ENCODE assay signal across 32 cellular contexts in genomic region chr20:46917155-46917554, GRCh38. TPM values are rescaled to one million over a fixed set of nuclear protein-coding genes. Genes with fewer than 3 reads are reported as not detected.
"Had no signal": no experiment of that assay in that cellular context is flagged by ENCODE, and none has a peak within 500 bp of the region (broad histone marks: within the 10 kb centered on the region; RNA-seq: fewer than 3 reads in every experiment).

No MANE protein-coding gene starts in this region.

- H3K9me3 ChIP-seq: suprapubic skin, testis, transverse colon, upper lobe of right lung, uterus had no signal

- H3K9me3 Mint-ChIP-seq: natural killer cell; stimulated activated naive CD8-positive, alpha-beta T cell treated with anti-CD3 and anti-CD28 coated beads, Interleukin-15, amount 100 ng/mL, for 72 hours had no signal

- H3K27ac ChIP-seq: neural progenitor cell, ovary, parathyroid adenoma, psoas muscle, skin epidermis, spleen, suprapubic skin, testis, tibial artery, transverse colon, upper lobe of right lung, uterus had no signal

- H3K4me2 ChIP-seq: neural progenitor cell, smooth muscle cell had no signal

- H3K27me3 Mint-ChIP-seq: progenitor cell of endocrine pancreas; stimulated activated naive CD8-positive, alpha-beta T cell treated with anti-CD3 and anti-CD28 coated beads, Interleukin-15, amount 100 ng/mL, for 72 hours; type B pancreatic cell had no signal

- H2AFZ ChIP-seq: neural progenitor cell, parathyroid adenoma had no signal

- H3K4me3 ChIP-seq: neural progenitor cell, ovary, psoas muscle, skin epidermis, smooth muscle cell, spleen, suprapubic skin, testis, tibial artery, transverse colon, upper lobe of right lung, uterus had no signal

- H3K4me3 Mint-ChIP-seq: natural killer cell; nephron; neural progenitor cell; stimulated activated memory B cell treated with anti-CD40 and anti-IgM and Interleukin-4, amounts not matched to agents 10 μg/mL and 1 μg/mL and 100 μg/mL, for 72 hours; stimulated activated naive CD8-positive, alpha-beta T cell treated with anti-CD3 and anti-CD28 coated beads, Interleukin-15, amount 100 ng/mL, for 72 hours; type B pancreatic cell had no signal

- ATAC-seq: natural killer cell; psoas muscle; right cardiac atrium; sciatic nerve; stimulated activated memory B cell treated with anti-CD40 and anti-IgM and Interleukin-4, amounts not matched to agents 10 μg/mL and 1 μg/mL and 100 μg/mL, for 72 hours; stimulated activated naive CD8-positive, alpha-beta T cell treated with anti-CD3 and anti-CD28 coated beads, Interleukin-15, amount 100 ng/mL, for 72 hours; stimulated activated naive CD8-positive, alpha-beta T cell treated with anti-CD3 and anti-CD28 coated beads, Interleukin-15, Interleukin-2, amounts not matched to agents 100 U/mL and 50 U/mL, for 24 hours; upper lobe of right lung had no signal

- H3K4me1 Mint-ChIP-seq: natural killer cell; neural progenitor cell; stimulated activated memory B cell treated with anti-CD40 and anti-IgM and Interleukin-4, amounts not matched to agents 10 μg/mL and 1 μg/mL and 100 μg/mL, for 72 hours; stimulated activated naive CD8-positive, alpha-beta T cell treated with anti-CD3 and anti-CD28 coated beads, Interleukin-15, amount 100 ng/mL, for 72 hours had no signal

- H3K36me3 ChIP-seq: neural progenitor cell, ovary, spleen, suprapubic skin, tibial artery, transverse colon, upper lobe of right lung, uterus had no signal

- H3K36me3 Mint-ChIP-seq: natural killer cell; neural progenitor cell; stimulated activated memory B cell treated with anti-CD40 and anti-IgM and Interleukin-4, amounts not matched to agents 10 μg/mL and 1 μg/mL and 100 μg/mL, for 72 hours had no signal

- H3K9ac ChIP-seq: neural progenitor cell, parathyroid adenoma had no signal

- H3K27ac Mint-ChIP-seq: natural killer cell; progenitor cell of endocrine pancreas; stimulated activated memory B cell treated with anti-CD40 and anti-IgM and Interleukin-4, amounts not matched to agents 10 μg/mL and 1 μg/mL and 100 μg/mL, for 72 hours; stimulated activated naive CD8-positive, alpha-beta T cell treated with anti-CD3 and anti-CD28 coated beads, Interleukin-15, amount 100 ng/mL, for 72 hours; type B pancreatic cell had no signal

- H3K4me1 ChIP-seq: neural progenitor cell, psoas muscle, spleen, tibial artery, upper lobe of right lung, uterus had no signal

- DNase-seq: natural killer cell; occipital lobe; ovary; posterior cingulate gyrus; psoas muscle; right cardiac atrium; spleen; stimulated activated CD4-positive, alpha-beta T cell treated with anti-CD3 and anti-CD28 coated beads, Interleukin-12 subunit alpha, Interleukin-12 subunit beta, amount 100 ng/mL, for 4 hours; stimulated activated CD4-positive, alpha-beta T cell treated with anti-CD3 and anti-CD28 coated beads, Interleukin-1b, Interleukin-23, amount 100 ng/mL, for 48 hours; stimulated activated CD4-positive, alpha-beta T cell treated with anti-CD3 and anti-CD28 coated beads, Interleukin-4, amount 100 ng/mL, for 1 hour; stimulated activated CD4-positive, alpha-beta T cell treated with anti-CD3 and anti-CD28 coated beads, Interleukin-4, amount 100 ng/mL, for 4 hours; stimulated activated CD8-positive, alpha-beta memory T cell treated with anti-CD3 and anti-CD28 coated beads, Interleukin-4, amount 100 ng/mL, for 48 hours; stimulated activated naive CD4-positive, alpha-beta T cell; stimulated activated naive CD8-positive, alpha-beta T cell treated with anti-CD3 and anti-CD28 coated beads, Interleukin-15, amount 100 ng/mL, for 72 hours; stimulated activated naive CD8-positive, alpha-beta T cell treated with anti-CD3 and anti-CD28 coated beads, Interleukin-15, Interleukin-2, amounts not matched to agents 100 U/mL and 50 U/mL, for 24 hours; substantia nigra; testis; tibial artery; transverse colon; upper lobe of right lung; uterus had no signal

- H3K27me3 ChIP-seq: neural progenitor cell, ovary, suprapubic skin, testis, transverse colon, uterus had no signal

RNA-seq across cellular contexts. Expression of gene EYA2, which starts 22.5 kb away (rescaled TPM):
- total RNA-seq: renal cortical epithelial cell had no signal
